21 cellular contexts compared by ENCODE assay signal in genomic region chr5:80242849-80243248, GRCh38.
"Had no signal": no experiment of that assay in that cellular context is flagged by ENCODE, and none has a peak within 500 bp of the region (broad histone marks: within the 10 kb centered on the region; RNA-seq: fewer than 3 reads in every experiment).

No MANE protein-coding gene starts in this region.

- H3K4me2 ChIP-seq: neural progenitor cell, smooth muscle cell had no signal

- H3K27me3 Mint-ChIP-seq: activated CD4-positive, alpha-beta T cell treated with anti-CD3 and anti-CD28 coated beads, Interleukin-2, amount 10 ng/mL, durations not matched to agents 7 days and 5 days; brain; stimulated activated memory B cell treated with anti-CD40 and anti-IgM and Interleukin-4, amounts not matched to agents 10 μg/mL and 1 μg/mL and 100 μg/mL, for 72 hours had no signal

- H3K27me3 ChIP-seq: heart right ventricle, neural progenitor cell, sigmoid colon had no signal

- H3K27ac Mint-ChIP-seq: activated CD4-positive, alpha-beta T cell treated with anti-CD3 and anti-CD28 coated beads, Interleukin-2, amount 10 ng/mL, durations not matched to agents 7 days and 5 days; neural progenitor cell; stimulated activated memory B cell treated with anti-CD40 and anti-IgM and Interleukin-4, amounts not matched to agents 10 μg/mL and 1 μg/mL and 100 μg/mL, for 72 hours had no signal

- DNase-seq: activated CD4-positive, alpha-beta T cell treated with anti-CD3 and anti-CD28 coated beads, Interleukin-2, amount 10 ng/mL, durations not matched to agents 7 days and 5 days; activated CD4-positive, CD25-positive, alpha-beta regulatory T cell treated with anti-CD3 and anti-CD28 coated beads, Interleukin-2, amount 50 U/mL, for 72 hours; activated T-cell treated with anti-CD3 and anti-CD28 coated beads, Interleukin-2, amount 50 U/mL, for 1 hour; anterior cingulate cortex; erythroblast; foreskin fibroblast; heart right ventricle; islet precursor cell; left colon; lower lobe of right lung; mesendoderm; mucosa of descending colon; posterior cingulate gyrus; sigmoid colon; stimulated activated CD4-positive, alpha-beta T cell treated with anti-CD3 and anti-CD28 coated beads, Interleukin-15, amount 100 ng/mL, for 24 hours had no signal

- H3K4me3 ChIP-seq: heart right ventricle, lower lobe of right lung, mucosa of descending colon, neural progenitor cell, sigmoid colon, smooth muscle cell had no signal

- H3K36me3 ChIP-seq: lower lobe of right lung, sigmoid colon had no signal

- H2AFZ ChIP-seq: neural progenitor cell had no signal

- H3K4me3 Mint-ChIP-seq: activated CD4-positive, alpha-beta T cell treated with anti-CD3 and anti-CD28 coated beads, Interleukin-2, amount 10 ng/mL, durations not matched to agents 7 days and 5 days; brain; neural progenitor cell; stimulated activated memory B cell treated with anti-CD40 and anti-IgM and Interleukin-4, amounts not matched to agents 10 μg/mL and 1 μg/mL and 100 μg/mL, for 72 hours had no signal

- H3K9me3 ChIP-seq: sigmoid colon had no signal

- ATAC-seq: heart right ventricle; left colon; lower lobe of right lung; mucosa of descending colon; stimulated activated memory B cell treated with anti-CD40 and anti-IgM and Interleukin-4, amounts not matched to agents 10 μg/mL and 1 μg/mL and 100 μg/mL, for 72 hours had no signal

- H3K9ac ChIP-seq: neural progenitor cell had no signal

- FAIRE-seq: endometrium had no signal

- H3K27ac ChIP-seq: heart right ventricle, lower lobe of right lung, neural progenitor cell, sigmoid colon, VCaP had no signal
